Comparison of ENCODE assay signal across 16 cellular contexts in genomic region chr15:39199076-39199475, GRCh38.
DNase-seq lines count a peak whose midpoint lies in the region; ATAC-seq and TF ChIP-seq lines count a peak whose summit lies in the region.
"Had no signal": no experiment of that assay in that cellular context is flagged by ENCODE, and none has a peak within 500 bp of the region (broad histone marks: within the 10 kb centered on the region; RNA-seq: fewer than 3 reads in every experiment).

No MANE protein-coding gene starts in this region.

- H3K9me3 ChIP-seq in right atrium auricular region (no peaks in the 10 kb centered on the region), muscle layer of duodenum (ENCODE audit: control insufficient read depth in 1 of 2, low read length in 2 of 2) (no peaks in the 10 kb centered on the region)
- H3K9me3 ChIP-seq: ascending aorta, right lobe of liver had no signal

- peaks cover 3% of the 10 kb centered on the region for H3K27me3 Mint-ChIP-seq in activated CD4-positive, alpha-beta T cell treated with anti-CD3 and anti-CD28 coated beads for 36 hours

- H3K4me1 ChIP-seq in right atrium auricular region (peaks cover 0 to 4% of the 10 kb centered on the region in 2 donors), muscle layer of duodenum (ENCODE audit: control insufficient read depth in 1 of 2, insufficient read depth in 2 of 2, low read length in 2 of 2) (peaks cover 0 to 6% of the 10 kb centered on the region in 2 donors)
- H3K4me1 ChIP-seq: ascending aorta, right lobe of liver had no signal

- no peak overlapping the region for H3K27ac Mint-ChIP-seq in activated CD4-positive, alpha-beta T cell treated with anti-CD3 and anti-CD28 coated beads for 36 hours
- H3K27ac Mint-ChIP-seq: natural killer cell had no signal

- no peaks in the 10 kb centered on the region for H3K36me3 Mint-ChIP-seq in activated CD4-positive, alpha-beta T cell treated with anti-CD3 and anti-CD28 coated beads for 36 hours (ENCODE audit: low read depth)
- H3K36me3 Mint-ChIP-seq: natural killer cell had no signal

- POLR2A ChIA-PET in activated CD4-positive, alpha-beta T cell treated with anti-CD3 and anti-CD28 coated beads for 36 hours (lab: Charles Lee), result no interaction called here

- H3K4me1 Mint-ChIP-seq in activated CD4-positive, alpha-beta T cell treated with anti-CD3 and anti-CD28 coated beads for 36 hours, result no peaks in the 10 kb centered on the region
- H3K4me1 Mint-ChIP-seq: natural killer cell had no signal

- CTCF ChIA-PET in activated CD4-positive, alpha-beta T cell treated with anti-CD3 and anti-CD28 coated beads for 36 hours (lab: Charles Lee), result interaction anchor here (0.8 kb wide), 1 partner anchor 22 kb away, joined by 3 read pairs; no protein-coding TSS in a partner anchor

- H3K36me3 ChIP-seq in right atrium auricular region, result no peaks in the 10 kb centered on the region
- H3K36me3 ChIP-seq in muscle layer of duodenum (ENCODE audit: control insufficient read depth in 1 of 2, insufficient read depth in 2 of 2, low read length in 2 of 2), result no peaks in the 10 kb centered on the region
- H3K36me3 ChIP-seq: ascending aorta, right lobe of liver had no signal

- ATAC-seq in Right ventricle myocardium inferior (peak; percentile 70), Right ventricle myocardium superior (ENCODE audit: poor library complexity) (peak; percentile 69), GM21423 (IDR thresholded peaks at IDR 0.05; ENCODE audit: unreplicated experiment) (no peak), esophagus mucosa (no peak)
- no peak for ATAC-seq in activated CD4-positive, alpha-beta T cell treated with anti-CD3 and anti-CD28 coated beads for 36 hours
- ATAC-seq: natural killer cell, right lobe of liver had no signal

- peak overlapping the region in 1 of 2 donors; percentile 51 for H3K27ac ChIP-seq in right atrium auricular region
- H3K27ac ChIP-seq in muscle layer of duodenum (ENCODE audit: low read length), result peak overlapping the region; percentile 40
- H3K27ac ChIP-seq: ascending aorta, right lobe of liver had no signal

- intact Hi-C loops in Right ventricle myocardium inferior (cut with DNase I) (no loop called here), Right ventricle myocardium superior (cut with DNase I) (no loop called here)
- intact Hi-C loops in activated CD4-positive, alpha-beta T cell treated with anti-CD3 and anti-CD28 coated beads for 36 hours (cut with DNase I, micrococcal nuclease), result no loop called here

- DNase-seq in Right ventricle myocardium inferior (ENCODE audit: missing footprints) (no peak), right atrium auricular region (ENCODE audit: low spot score) (no peak), Right ventricle myocardium superior (no peak), NK-92 (lab: John Stamatoyannopoulos, UW; ENCODE audit: unreplicated experiment) (no peak)
- DNase-seq in activated CD4-positive, alpha-beta T cell treated with anti-CD3 and anti-CD28 coated beads for 36 hours, result no peak
- DNase-seq: COR-L47; natural killer cell; NCI-H1930; right lobe of liver; SHP77; stimulated activated naive CD4-positive, alpha-beta T cell treated with Interleukin-2 at 50 U/mL for 16 hours; T1000 had no signal

- no peak overlapping the region for H3K4me3 Mint-ChIP-seq in activated CD4-positive, alpha-beta T cell treated with anti-CD3 and anti-CD28 coated beads for 36 hours
- H3K4me3 Mint-ChIP-seq: natural killer cell had no signal

- no peaks in the 10 kb centered on the region for H3K9me3 Mint-ChIP-seq in activated CD4-positive, alpha-beta T cell treated with anti-CD3 and anti-CD28 coated beads for 36 hours (ENCODE audit: low read depth)
- H3K9me3 Mint-ChIP-seq: natural killer cell had no signal

- no peak for TF ChIP-seq CTCF in right atrium auricular region (IDR thresholded peaks at IDR 0.05)

- H3K4me3 ChIP-seq in right atrium auricular region (no peak overlapping the region), muscle layer of duodenum (ENCODE audit: low read depth in 1 of 2, low read length in 2 of 2) (no peak overlapping the region)
- H3K4me3 ChIP-seq: ascending aorta, right lobe of liver had no signal

- H3K27me3 ChIP-seq in right atrium auricular region, result no peaks in the 10 kb centered on the region
- H3K27me3 ChIP-seq in muscle layer of duodenum (ENCODE audit: low read depth, low read length), result no peaks in the 10 kb centered on the region
- H3K27me3 ChIP-seq: ascending aorta, right lobe of liver had no signal

Comparison
In these comparisons a context has a peak if more than half of its experiments do, and no peak if none do; other contexts are left out.
1. ATAC-seq: peak in Right ventricle myocardium inferior (single experiment) and Right ventricle myocardium superior (single experiment); none in GM21423 (single experiment), esophagus mucosa (single experiment) and activated CD4-positive, alpha-beta T cell treated with anti-CD3 and anti-CD28 coated beads for 36 hours (single experiment).